ENCODE assay signal across 8 cellular contexts in the genomic region with DNA sequence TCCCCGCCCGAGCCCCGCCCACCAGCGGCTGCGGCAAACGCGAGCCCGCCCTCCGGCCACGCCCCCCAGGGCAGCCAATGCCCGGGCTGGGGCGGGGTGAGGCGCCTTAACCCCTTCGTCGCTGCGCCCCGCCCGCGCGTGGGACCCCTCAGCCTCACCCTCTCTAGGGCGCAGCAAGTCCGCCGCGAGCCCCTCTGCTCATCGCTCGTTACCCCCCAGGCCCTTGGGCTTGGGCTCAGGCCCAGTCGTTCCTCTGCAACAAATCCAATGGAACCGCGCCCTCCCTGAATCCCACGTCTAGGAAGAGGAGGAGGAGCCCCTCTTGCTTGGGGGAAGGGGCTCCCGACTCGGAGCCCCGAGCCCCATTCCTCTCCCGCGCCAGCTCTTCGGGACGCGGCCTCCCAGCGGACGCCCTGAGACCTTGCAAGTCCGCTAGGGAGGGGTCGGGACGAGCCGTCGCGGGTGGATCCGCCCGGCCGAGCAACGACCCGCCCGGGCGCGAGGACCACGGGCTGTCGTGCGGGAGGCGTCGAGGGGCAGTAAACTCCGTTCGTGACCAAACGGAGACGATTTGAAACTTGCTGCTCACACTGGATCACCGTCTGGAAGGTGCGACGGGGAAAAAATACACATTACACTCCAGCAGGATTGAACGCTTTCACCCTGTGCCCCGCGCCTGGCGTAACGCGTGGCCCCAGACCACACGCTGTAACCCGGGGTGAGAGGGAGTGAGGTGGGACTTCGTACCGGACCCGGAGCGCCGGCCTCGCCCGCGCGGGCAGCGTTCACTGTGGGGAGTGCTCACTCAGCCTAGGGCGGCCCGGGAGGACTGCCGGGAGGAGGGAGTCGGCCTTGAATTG. TPM values are rescaled to one million over a fixed set of nuclear protein-coding genes. Genes with fewer than 3 reads are reported as not detected.
DNase-seq lines count a peak whose midpoint lies in the region; ATAC-seq and TF ChIP-seq lines count a peak whose summit lies in the region.

No MANE protein-coding gene starts in this region.

- TF ChIP-seq RAD21 in neural cell (conservative IDR thresholded peaks at IDR 0.05): no peak

- no peak for TF ChIP-seq EP300 in neural cell (conservative IDR thresholded peaks at IDR 0.05; ENCODE audit: poor library complexity, severe bottlenecking)

- H3K27ac ChIP-seq in RWPE2 (ENCODE audit: poor library complexity, severe bottlenecking) (peak overlapping the region; percentile 13), neural cell (ENCODE audit: low read length) (peak overlapping the region; percentile 71)

- peaks cover 30% of the 10 kb centered on the region for H3K4me1 Mint-ChIP-seq in stimulated activated naive CD8-positive, alpha-beta T cell treated with anti-CD3 and anti-CD28 coated beads, Interleukin-15, amount 100 ng/mL, for 72 hours

- peak overlapping the region; percentile 63 for H2AFZ ChIP-seq in neural cell (ENCODE audit: low read depth, low read length)

- no peaks in the 10 kb centered on the region for H4K20me1 ChIP-seq in neural cell (ENCODE audit: insufficient read depth)

- peak overlapping the region in 1 of 2 donors; percentile 95 for H3K27ac Mint-ChIP-seq in stimulated activated naive CD8-positive, alpha-beta T cell treated with anti-CD3 and anti-CD28 coated beads, Interleukin-15, amount 100 ng/mL, for 72 hours

- H3K27me3 Mint-ChIP-seq in stimulated activated naive CD8-positive, alpha-beta T cell treated with anti-CD3 and anti-CD28 coated beads, Interleukin-15, amount 100 ng/mL, for 72 hours: peaks cover 51% of the 10 kb centered on the region

- TF ChIP-seq CTCF in RWPE2 (IDR thresholded peaks at IDR 0.05; ENCODE audit: poor library complexity, severe bottlenecking): no peak
- peak; percentile 10 for TF ChIP-seq CTCF in fibroblast of villous mesenchyme (IDR thresholded peaks at IDR 0.05; ENCODE audit: insufficient read depth, low read depth, low read length)
- TF ChIP-seq CTCF in neural cell (IDR thresholded peaks at IDR 0.05; ENCODE audit: poor library complexity, severe bottlenecking): peak; percentile 57

- H3K9me2 ChIP-seq in neural cell (ENCODE audit: insufficient read depth, low read length): no peaks in the 10 kb centered on the region

- in situ Hi-C loops in KBM-7 (cut with MboI; ENCODE audit: low pct_unique_long_range_greater_than_20kb, low sequenced_read_pairs): no loop called here

- H3F3A ChIP-seq in neural cell (ENCODE audit: insufficient read depth, low read length, poor library complexity, severe bottlenecking): no peaks in the 10 kb centered on the region

- no peaks in the 10 kb centered on the region for H3K9me3 Mint-ChIP-seq in stimulated activated naive CD8-positive, alpha-beta T cell treated with anti-CD3 and anti-CD28 coated beads, Interleukin-15, amount 100 ng/mL, for 72 hours

- H3K9ac ChIP-seq in neural cell (ENCODE audit: low read length): peak overlapping the region; percentile 94

- no peaks in the 10 kb centered on the region for H3K27me3 ChIP-seq in RWPE2 (ENCODE audit: insufficient read depth, poor library complexity, severe bottlenecking)
- no peaks in the 10 kb centered on the region for H3K27me3 ChIP-seq in neural cell (ENCODE audit: insufficient read depth, low read depth, low read length)

- no peaks in the 10 kb centered on the region for H3K9me3 ChIP-seq in RWPE2 (ENCODE audit: severe bottlenecking)
- no peaks in the 10 kb centered on the region for H3K9me3 ChIP-seq in neural cell (ENCODE audit: low read length)

- peaks cover 5% of the 10 kb centered on the region for H3K4me1 ChIP-seq in RWPE2 (ENCODE audit: insufficient read depth, poor library complexity, severe bottlenecking)

- H3K36me3 ChIP-seq in RWPE2 (ENCODE audit: low read depth) (no peaks in the 10 kb centered on the region), neural cell (ENCODE audit: insufficient read depth, low read length) (no peaks in the 10 kb centered on the region)

- ATAC-seq in GM21717 (IDR thresholded peaks at IDR 0.05; ENCODE audit: unreplicated experiment): peak; percentile 79
- ATAC-seq in RWPE2 (ENCODE audit: low read depth): peak; percentile 81
- peak; percentile 92 for ATAC-seq in stimulated activated naive CD8-positive, alpha-beta T cell treated with anti-CD3 and anti-CD28 coated beads, Interleukin-15, amount 100 ng/mL, for 72 hours

- H3K79me2 ChIP-seq in neural cell (replicated peaks; ENCODE audit: insufficient read depth, low read length): peaks cover 5% of the 10 kb centered on the region

- peak overlapping the region; percentile 36 for H3K4me2 ChIP-seq in neural cell (ENCODE audit: low read length)

- H3K4me3 Mint-ChIP-seq in stimulated activated naive CD8-positive, alpha-beta T cell treated with anti-CD3 and anti-CD28 coated beads, Interleukin-15, amount 100 ng/mL, for 72 hours: peak overlapping the region; percentile 87 to 96

- H3K4me3 ChIP-seq in RWPE2 (ENCODE audit: severe bottlenecking) (peak overlapping the region; percentile 60), fibroblast of villous mesenchyme (ENCODE audit: low read depth, low read length) (peak overlapping the region; percentile 92), neural cell (ENCODE audit: low read length) (peak overlapping the region; percentile 84)

- DNase-seq in DMS114 treated with DMSO at 0.1 percent for 48 hours (lab: John Stamatoyannopoulos, UW; ENCODE audit: unreplicated experiment) (peak; percentile 55), KBM-7 (peak; percentile 80), RWPE2 (ENCODE audit: low spot score) (peak; percentile 87), activated gamma-delta T cell (lab: John Stamatoyannopoulos, UW) (peak; percentile 76), fibroblast of villous mesenchyme (ENCODE audit: low read depth) (peak; percentile 71)
- DNase-seq in stimulated activated naive CD8-positive, alpha-beta T cell treated with anti-CD3 and anti-CD28 coated beads, Interleukin-15, amount 100 ng/mL, for 72 hours: peak; percentile 83 to 88

TF ChIP-seq in neural cell, 6 proteins besides CTCF, POLR2A, EP300 and RAD21:
- TF ChIP-seq, protein P1, sequence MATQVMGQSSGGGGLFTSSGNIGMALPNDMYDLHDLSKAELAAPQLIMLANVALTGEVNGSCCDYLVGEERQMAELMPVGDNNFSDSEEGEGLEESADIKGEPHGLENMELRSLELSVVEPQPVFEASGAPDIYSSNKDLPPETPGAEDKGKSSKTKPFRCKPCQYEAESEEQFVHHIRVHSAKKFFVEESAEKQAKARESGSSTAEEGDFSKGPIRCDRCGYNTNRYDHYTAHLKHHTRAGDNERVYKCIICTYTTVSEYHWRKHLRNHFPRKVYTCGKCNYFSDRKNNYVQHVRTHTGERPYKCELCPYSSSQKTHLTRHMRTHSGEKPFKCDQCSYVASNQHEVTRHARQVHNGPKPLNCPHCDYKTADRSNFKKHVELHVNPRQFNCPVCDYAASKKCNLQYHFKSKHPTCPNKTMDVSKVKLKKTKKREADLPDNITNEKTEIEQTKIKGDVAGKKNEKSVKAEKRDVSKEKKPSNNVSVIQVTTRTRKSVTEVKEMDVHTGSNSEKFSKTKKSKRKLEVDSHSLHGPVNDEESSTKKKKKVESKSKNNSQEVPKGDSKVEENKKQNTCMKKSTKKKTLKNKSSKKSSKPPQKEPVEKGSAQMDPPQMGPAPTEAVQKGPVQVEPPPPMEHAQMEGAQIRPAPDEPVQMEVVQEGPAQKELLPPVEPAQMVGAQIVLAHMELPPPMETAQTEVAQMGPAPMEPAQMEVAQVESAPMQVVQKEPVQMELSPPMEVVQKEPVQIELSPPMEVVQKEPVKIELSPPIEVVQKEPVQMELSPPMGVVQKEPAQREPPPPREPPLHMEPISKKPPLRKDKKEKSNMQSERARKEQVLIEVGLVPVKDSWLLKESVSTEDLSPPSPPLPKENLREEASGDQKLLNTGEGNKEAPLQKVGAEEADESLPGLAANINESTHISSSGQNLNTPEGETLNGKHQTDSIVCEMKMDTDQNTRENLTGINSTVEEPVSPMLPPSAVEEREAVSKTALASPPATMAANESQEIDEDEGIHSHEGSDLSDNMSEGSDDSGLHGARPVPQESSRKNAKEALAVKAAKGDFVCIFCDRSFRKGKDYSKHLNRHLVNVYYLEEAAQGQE (IDR thresholded peaks at IDR 0.05; ENCODE audit: borderline replicate concordance): peak; percentile 41
- TF ChIP-seq POLR2AphosphoS5 (IDR thresholded peaks at IDR 0.05) (peak; percentile 45), SMC3 (conservative IDR thresholded peaks at IDR 0.05; ENCODE audit: poor library complexity) (peak; percentile 10), MXI1 (conservative IDR thresholded peaks at IDR 0.05; ENCODE audit: poor library complexity, severe bottlenecking) (peak; percentile 51), EZH2 (IDR thresholded peaks at IDR 0.05; ENCODE audit: borderline replicate concordance, insufficient read depth, low read length, poor library complexity, severe bottlenecking) (no peak), TAF1 (IDR thresholded peaks at IDR 0.05; ENCODE audit: low read depth) (peak; percentile 6)
TF ChIP-seq in neural cell: peak in this region for 5.

RNA-seq across cellular contexts. Expression of a gene that starts 0.5 kb away (rescaled TPM):
- total RNA-seq in fibroblast of villous mesenchyme: 10.3 and 13.8 TPM in 2 replicates
- polyA plus RNA-seq in neural cell: 33.8 and 42.0 TPM in 2 replicates
- 31.4 and 32.3 TPM in 2 replicates for polyA minus RNA-seq in neural cell

RNA-seq across cellular contexts. Expression of a gene that starts 14.1 kb away (rescaled TPM):
- 10.3 and 19.0 TPM in 2 replicates for total RNA-seq in fibroblast of villous mesenchyme
- 14.2 and 17.0 TPM in 2 replicates for polyA plus RNA-seq in neural cell
- 29.9 and 31.3 TPM in 2 replicates for polyA minus RNA-seq in neural cell

RNA-seq across cellular contexts. Expression of a gene that starts 14.1 kb away (rescaled TPM):
- 4.2 and 4.3 TPM in 2 replicates for total RNA-seq in fibroblast of villous mesenchyme
- polyA plus RNA-seq in neural cell: 1.8 and 3.6 TPM in 2 replicates
- polyA minus RNA-seq in neural cell: 5.4 and 6.1 TPM in 2 replicates

RNA-seq across cellular contexts. Expression of a gene that starts 30.7 kb away (rescaled TPM):
- 19.0 and 21.6 TPM in 2 replicates for total RNA-seq in fibroblast of villous mesenchyme
- polyA plus RNA-seq in neural cell: 67.6 and 77.8 TPM in 2 replicates
- 43.8 and 44.9 TPM in 2 replicates for polyA minus RNA-seq in neural cell

RNA-seq across cellular contexts. Expression of a gene that starts 35.5 kb away (rescaled TPM):
- total RNA-seq in fibroblast of villous mesenchyme: 29.8 and 40.3 TPM in 2 replicates
- 87.1 and 89.5 TPM in 2 replicates for polyA plus RNA-seq in neural cell
- 26.3 and 27.3 TPM in 2 replicates for polyA minus RNA-seq in neural cell

Comparison
In these comparisons a context has a peak if more than half of its experiments do, and no peak if none do; other contexts are left out.
1. Peak in every context shown above with its lines: DNase-seq, ATAC-seq, H3K4me3 ChIP-seq and H3K27ac ChIP-seq.